Comparison of ENCODE assay signal across 1 cellular context in the genomic region with DNA sequence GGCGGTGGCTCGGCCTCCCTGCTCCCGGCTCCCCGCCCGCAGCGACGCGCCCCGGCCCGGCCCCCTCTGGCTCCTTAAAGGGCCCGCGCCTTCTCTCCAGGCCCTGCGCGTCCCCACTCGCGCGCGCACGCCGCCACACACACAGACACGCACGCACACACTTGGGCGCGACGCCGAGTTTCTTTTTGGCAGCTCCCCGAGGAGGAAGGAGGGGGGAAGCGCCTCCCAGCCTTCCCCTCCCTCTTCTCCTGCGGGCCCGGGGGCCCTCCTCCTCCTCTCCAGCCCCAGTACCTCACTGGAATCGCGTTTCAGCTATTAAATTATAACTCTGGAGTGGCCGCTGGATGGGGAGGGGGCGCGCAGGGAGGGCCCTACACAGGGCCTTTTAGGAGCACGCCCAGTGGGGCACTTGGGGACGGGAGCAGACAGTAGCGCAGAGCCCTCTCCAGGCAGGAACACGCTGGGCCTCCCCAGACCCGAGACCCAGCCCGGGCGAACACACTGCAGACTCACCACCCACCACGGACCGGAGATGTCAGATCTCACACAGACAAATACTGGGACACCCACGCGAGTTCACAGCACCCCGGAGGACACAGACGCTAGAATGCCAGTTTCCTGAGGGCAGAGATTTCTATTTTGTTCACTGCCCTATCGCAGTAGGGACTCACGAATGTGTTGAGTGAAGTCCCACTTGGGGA.
TF ChIP-seq lines count a peak whose summit lies in the region.

No MANE protein-coding gene starts in this region.

TF ChIP-seq in HEK293, 187 proteins besides CTCF, POLR2A, EP300 and RAD21 (continued from another document):
- TF ChIP-seq PRDM2 (tag by site-specific recombination; IDR thresholded peaks at IDR 0.05; ENCODE audit: borderline replicate concordance) (no peak), SP3 (tag by site-specific recombination; IDR thresholded peaks at IDR 0.05) (peak; percentile 72), ZNF140 (tag by site-specific recombination; IDR thresholded peaks at IDR 0.05) (no peak), GLIS1 (tag by site-specific recombination; IDR thresholded peaks at IDR 0.05) (peak; percentile 85), OSR2 (tag by site-specific recombination; IDR thresholded peaks at IDR 0.05) (peak; percentile 94), ZSCAN18 (tag by site-specific recombination; IDR thresholded peaks at IDR 0.05) (no peak), ZNF624 (tag by site-specific recombination; IDR thresholded peaks at IDR 0.05) (no peak), KLF17 (tag by site-specific recombination; IDR thresholded peaks at IDR 0.05) (peak; percentile 65; the same call in 1 of the 2 replicates), ZNF10 (tag by site-specific recombination; IDR thresholded peaks at IDR 0.05) (no peak), SP2 (tag by site-specific recombination; IDR thresholded peaks at IDR 0.05) (peak; percentile 53), ZBTB48 (tag by site-specific recombination; IDR thresholded peaks at IDR 0.05) (0 out of 2 replicates have a peak, but pooled peaks have one; percentile 26), ZNF549 (tag by site-specific recombination; IDR thresholded peaks at IDR 0.05) (no peak), ZNF626 (tag by site-specific recombination; IDR thresholded peaks at IDR 0.05) (no peak), ZBTB8A (tag by site-specific recombination; IDR thresholded peaks at IDR 0.05) (peak; percentile 89), ATF2 (tag by site-specific recombination; IDR thresholded peaks at IDR 0.05; ENCODE audit: low read depth) (no peak), ZSCAN16 (tag by site-specific recombination; IDR thresholded peaks at IDR 0.05) (no peak), ZSCAN4 (tag by site-specific recombination; IDR thresholded peaks at IDR 0.05) (peak; percentile 54), HOXC10 (CRISPR knock-in tag; IDR thresholded peaks at IDR 0.05) (no peak), ZEB2 (tag by site-specific recombination; IDR thresholded peaks at IDR 0.05) (peak; percentile 87)
- TF ChIP-seq, protein P1, sequence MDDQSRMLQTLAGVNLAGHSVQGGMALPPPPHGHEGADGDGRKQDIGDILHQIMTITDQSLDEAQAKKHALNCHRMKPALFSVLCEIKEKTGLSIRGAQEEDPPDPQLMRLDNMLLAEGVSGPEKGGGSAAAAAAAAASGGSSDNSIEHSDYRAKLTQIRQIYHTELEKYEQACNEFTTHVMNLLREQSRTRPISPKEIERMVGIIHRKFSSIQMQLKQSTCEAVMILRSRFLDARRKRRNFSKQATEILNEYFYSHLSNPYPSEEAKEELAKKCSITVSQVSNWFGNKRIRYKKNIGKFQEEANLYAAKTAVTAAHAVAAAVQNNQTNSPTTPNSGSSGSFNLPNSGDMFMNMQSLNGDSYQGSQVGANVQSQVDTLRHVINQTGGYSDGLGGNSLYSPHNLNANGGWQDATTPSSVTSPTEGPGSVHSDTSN (CRISPR knock-in tag; IDR thresholded peaks at IDR 0.05) = no peak
- TF ChIP-seq, protein P2, sequence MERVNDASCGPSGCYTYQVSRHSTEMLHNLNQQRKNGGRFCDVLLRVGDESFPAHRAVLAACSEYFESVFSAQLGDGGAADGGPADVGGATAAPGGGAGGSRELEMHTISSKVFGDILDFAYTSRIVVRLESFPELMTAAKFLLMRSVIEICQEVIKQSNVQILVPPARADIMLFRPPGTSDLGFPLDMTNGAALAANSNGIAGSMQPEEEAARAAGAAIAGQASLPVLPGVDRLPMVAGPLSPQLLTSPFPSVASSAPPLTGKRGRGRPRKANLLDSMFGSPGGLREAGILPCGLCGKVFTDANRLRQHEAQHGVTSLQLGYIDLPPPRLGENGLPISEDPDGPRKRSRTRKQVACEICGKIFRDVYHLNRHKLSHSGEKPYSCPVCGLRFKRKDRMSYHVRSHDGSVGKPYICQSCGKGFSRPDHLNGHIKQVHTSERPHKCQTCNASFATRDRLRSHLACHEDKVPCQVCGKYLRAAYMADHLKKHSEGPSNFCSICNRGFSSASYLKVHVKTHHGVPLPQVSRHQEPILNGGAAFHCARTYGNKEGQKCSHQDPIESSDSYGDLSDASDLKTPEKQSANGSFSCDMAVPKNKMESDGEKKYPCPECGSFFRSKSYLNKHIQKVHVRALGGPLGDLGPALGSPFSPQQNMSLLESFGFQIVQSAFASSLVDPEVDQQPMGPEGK (tag by site-specific recombination; IDR thresholded peaks at IDR 0.05) = peak; percentile 93
- TF ChIP-seq, protein P3, sequence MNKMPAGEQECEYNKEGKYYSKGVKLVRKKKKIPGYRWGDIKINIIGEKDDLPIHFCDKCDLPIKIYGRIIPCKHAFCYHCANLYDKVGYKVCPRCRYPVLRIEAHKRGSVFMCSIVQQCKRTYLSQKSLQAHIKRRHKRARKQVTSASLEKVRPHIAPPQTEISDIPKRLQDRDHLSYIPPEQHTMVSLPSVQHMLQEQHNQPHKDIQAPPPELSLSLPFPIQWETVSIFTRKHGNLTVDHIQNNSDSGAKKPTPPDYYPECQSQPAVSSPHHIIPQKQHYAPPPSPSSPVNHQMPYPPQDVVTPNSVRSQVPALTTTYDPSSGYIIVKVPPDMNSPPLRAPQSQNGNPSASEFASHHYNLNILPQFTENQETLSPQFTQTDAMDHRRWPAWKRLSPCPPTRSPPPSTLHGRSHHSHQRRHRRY (tag by site-specific recombination; IDR thresholded peaks at IDR 0.05) = no peak
- TF ChIP-seq, protein P4, sequence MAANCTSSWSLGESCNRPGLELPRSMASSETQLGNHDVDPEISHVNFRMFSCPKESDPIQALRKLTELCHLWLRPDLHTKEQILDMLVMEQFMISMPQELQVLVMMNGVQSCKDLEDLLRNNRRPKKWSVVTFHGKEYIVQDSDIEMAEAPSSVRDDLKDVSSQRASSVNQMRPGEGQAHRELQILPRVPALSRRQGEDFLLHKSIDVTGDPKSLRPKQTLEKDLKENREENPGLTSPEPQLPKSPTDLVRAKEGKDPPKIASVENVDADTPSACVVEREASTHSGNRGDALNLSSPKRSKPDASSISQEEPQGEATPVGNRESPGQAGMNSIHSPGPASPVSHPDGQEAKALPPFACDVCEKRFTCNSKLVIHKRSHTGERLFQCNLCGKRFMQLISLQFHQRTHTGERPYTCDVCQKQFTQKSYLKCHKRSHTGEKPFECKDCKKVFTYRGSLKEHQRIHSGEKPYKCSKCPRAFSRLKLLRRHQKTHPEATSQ (tag by site-specific recombination; IDR thresholded peaks at IDR 0.05) = 0 out of 2 replicates have a peak, but pooled peaks have one; percentile 11
